ENCODE assay signal across 31 cellular contexts in genomic region chr2:72205546-72205863, GRCh38. TPM values are rescaled to one million over a fixed set of nuclear protein-coding genes. Genes with fewer than 3 reads are reported as not detected.
DNase-seq lines count a peak whose midpoint lies in the region; ATAC-seq and TF ChIP-seq lines count a peak whose summit lies in the region.
"Had no signal": no experiment of that assay in that cellular context is flagged by ENCODE, and none has a peak within 500 bp of the region (broad histone marks: within the 10 kb centered on the region; RNA-seq: fewer than 3 reads in every experiment).

No MANE protein-coding gene starts in this region.

- H3K27ac Mint-ChIP-seq in activated CD4-positive, alpha-beta T cell treated with anti-CD3 and anti-CD28 coated beads, Interleukin-2, amount 10 ng/mL, durations not matched to agents 7 days and 5 days: no peak overlapping the region
- H3K27ac Mint-ChIP-seq: activated CD8-positive, alpha-beta memory T cell treated with anti-CD3 and anti-CD28 coated beads, Interleukin-2, amount 10 ng/mL, durations not matched to agents 7 days and 5 days; activated naive CD4-positive, alpha-beta T cell treated with anti-CD3 and anti-CD28 coated beads for 36 hours; CD4-positive, alpha-beta memory T cell; neural progenitor cell; WTC11 had no signal

- H3K9me3 ChIP-seq in breast epithelium: no peaks in the 10 kb centered on the region
- no peaks in the 10 kb centered on the region for H3K9me3 ChIP-seq in mammary epithelial cell (replicated peaks; ENCODE audit: insufficient read depth, low read length)
- H3K9me3 ChIP-seq in right atrium auricular region: no peaks in the 10 kb centered on the region
- H3K9me3 ChIP-seq in muscle layer of colon (ENCODE audit: low read length): no peaks in the 10 kb centered on the region
- no peaks in the 10 kb centered on the region for H3K9me3 ChIP-seq in transverse colon
- H3K9me3 ChIP-seq: adrenal gland, thoracic aorta had no signal

- dilution Hi-C loops in mammary epithelial cell (cut with HindIII; ENCODE audit: low sequenced_read_pairs): no loop called here

- no peaks in the 10 kb centered on the region for H3K79me2 ChIP-seq in mammary epithelial cell (ENCODE audit: insufficient read depth, low read length)

- H3K4me3 ChIP-seq in breast epithelium (no peak overlapping the region), mammary epithelial cell (replicated peaks in 1 of 3; ENCODE audit: insufficient read depth in 1 of 3, low read depth in 2 of 3, low read length in 3 of 3) (no peak overlapping the region), right atrium auricular region (no peak overlapping the region), muscle layer of colon (ENCODE audit: low read depth in 1 of 2, low read length in 2 of 2) (no peak overlapping the region), transverse colon (no peak overlapping the region)
- H3K4me3 ChIP-seq: adrenal gland, GM12878, GM23248, neural progenitor cell, thoracic aorta had no signal

- H3K36me3 ChIP-seq in breast epithelium: no peaks in the 10 kb centered on the region
- no peaks in the 10 kb centered on the region for H3K36me3 ChIP-seq in mammary epithelial cell (ENCODE audit: insufficient read depth, low read length)
- no peaks in the 10 kb centered on the region for H3K36me3 ChIP-seq in right atrium auricular region
- no peaks in the 10 kb centered on the region for H3K36me3 ChIP-seq in muscle layer of colon (ENCODE audit: insufficient read depth, low read length)
- H3K36me3 ChIP-seq in transverse colon: no peaks in the 10 kb centered on the region
- H3K36me3 ChIP-seq: adrenal gland, neural progenitor cell, thoracic aorta had no signal

- DNase-seq in breast epithelium (ENCODE audit: low spot score in 2 of 2): no peak
- DNase-seq in mammary epithelial cell: no peak
- DNase-seq in right atrium auricular region (ENCODE audit: low spot score): no peak
- peak; percentile 64 for DNase-seq in transverse colon
- DNase-seq in activated effector memory CD4-positive, alpha-beta T cell treated with Interleukin-2 at 50 U/mL for 16 hours: no peak
- no peak for DNase-seq in activated CD4-positive, alpha-beta T cell treated with anti-CD3 and anti-CD28 coated beads, Interleukin-2, amount 10 ng/mL, durations not matched to agents 7 days and 5 days
- DNase-seq: 8988T; activated CD8-positive, alpha-beta memory T cell treated with anti-CD3 and anti-CD28 coated beads, Interleukin-2, amount 10 ng/mL, durations not matched to agents 7 days and 5 days; activated naive CD4-positive, alpha-beta T cell treated with anti-CD3 and anti-CD28 coated beads for 36 hours; adrenal gland; AML-193; CD4-positive, alpha-beta memory T cell; effector memory CD4-positive, alpha-beta T cell; EL; NCI-H1694 treated with DMSO at 0.1 percent for 48 hours; NCI-H2171 treated with DMSO at 0.1 percent for 48 hours; NCI-H524 treated with DMSO at 0.1 percent for 48 hours; PC-3; posterior cingulate gyrus; SHP77 treated with DMSO at 0.1 percent for 48 hours; stimulated activated naive CD8-positive, alpha-beta T cell treated with anti-CD3 and anti-CD28 coated beads, Interleukin-15, Interleukin-2, amounts not matched to agents 100 U/mL and 50 U/mL, for 24 hours; SW 1271; T-helper 9 cell had no signal

- TF ChIP-seq CTCF in breast epithelium (IDR thresholded peaks at IDR 0.05) (no peak), mammary epithelial cell (conservative IDR thresholded peaks at IDR 0.05 in 1 of 2, IDR thresholded peaks at IDR 0.05 in 1 of 2; ENCODE audit: extremely low read depth in 1 of 2, insufficient read depth in 1 of 2, low read depth in 1 of 2, low read length in 2 of 2) (no peak), right atrium auricular region (IDR thresholded peaks at IDR 0.05) (no peak), transverse colon (IDR thresholded peaks at IDR 0.05) (no peak)

- H3K36me3 Mint-ChIP-seq in activated CD4-positive, alpha-beta T cell treated with anti-CD3 and anti-CD28 coated beads, Interleukin-2, amount 10 ng/mL, durations not matched to agents 7 days and 5 days (ENCODE audit: low read depth): no peaks in the 10 kb centered on the region
- H3K36me3 Mint-ChIP-seq: activated CD8-positive, alpha-beta memory T cell treated with anti-CD3 and anti-CD28 coated beads, Interleukin-2, amount 10 ng/mL, durations not matched to agents 7 days and 5 days; brain; CD4-positive, alpha-beta memory T cell; neural progenitor cell; WTC11 had no signal

- H3K4me2 ChIP-seq in mammary epithelial cell (ENCODE audit: insufficient read depth, low read depth, low read length): no peak overlapping the region
- H3K4me2 ChIP-seq: neural progenitor cell had no signal

- POLR2A ChIA-PET in activated CD4-positive, alpha-beta T cell treated with anti-CD3 and anti-CD28 coated beads, Interleukin-2, amount 10 ng/mL, durations not matched to agents 7 days and 5 days (lab: Charles Lee): no interaction called here

- no peak overlapping the region for H3K4me3 Mint-ChIP-seq in activated CD4-positive, alpha-beta T cell treated with anti-CD3 and anti-CD28 coated beads, Interleukin-2, amount 10 ng/mL, durations not matched to agents 7 days and 5 days
- H3K4me3 Mint-ChIP-seq: activated CD8-positive, alpha-beta memory T cell treated with anti-CD3 and anti-CD28 coated beads, Interleukin-2, amount 10 ng/mL, durations not matched to agents 7 days and 5 days; activated naive CD4-positive, alpha-beta T cell treated with anti-CD3 and anti-CD28 coated beads for 36 hours; brain; CD4-positive, alpha-beta memory T cell; neural progenitor cell; WTC11 had no signal

- CTCF ChIA-PET in mammary epithelial cell (lab: Charles Lee; ENCODE audit: low non-redundant PET): no interaction called here
- CTCF ChIA-PET in activated CD4-positive, alpha-beta T cell treated with anti-CD3 and anti-CD28 coated beads, Interleukin-2, amount 10 ng/mL, durations not matched to agents 7 days and 5 days (lab: Charles Lee): no interaction called here

- TF ChIP-seq POLR2A in breast epithelium (IDR thresholded peaks at IDR 0.05) (no peak), transverse colon (IDR thresholded peaks at IDR 0.05) (no peak)

- H3K27me3 ChIP-seq in breast epithelium (no peaks in the 10 kb centered on the region), mammary epithelial cell (ENCODE audit: insufficient read depth, low read length) (no peaks in the 10 kb centered on the region), right atrium auricular region (no peaks in the 10 kb centered on the region), muscle layer of colon (ENCODE audit: control insufficient read depth in 1 of 2, insufficient read depth in 2 of 2, low read length in 2 of 2) (no peaks in the 10 kb centered on the region), transverse colon (no peaks in the 10 kb centered on the region)
- H3K27me3 ChIP-seq: adrenal gland, neural progenitor cell had no signal

- no peaks in the 10 kb centered on the region for H3K9me3 Mint-ChIP-seq in activated CD4-positive, alpha-beta T cell treated with anti-CD3 and anti-CD28 coated beads, Interleukin-2, amount 10 ng/mL, durations not matched to agents 7 days and 5 days
- H3K9me3 Mint-ChIP-seq: activated naive CD4-positive, alpha-beta T cell treated with anti-CD3 and anti-CD28 coated beads for 36 hours; brain; CD4-positive, alpha-beta memory T cell; neural progenitor cell; WTC11 had no signal

- H3K4me1 ChIP-seq in breast epithelium (peaks cover 0 to 16% of the 10 kb centered on the region in 2 donors), mammary epithelial cell (ENCODE audit: insufficient read depth, low read length) (peaks cover 11% of the 10 kb centered on the region), right atrium auricular region (peaks cover 0 to 31% of the 10 kb centered on the region in 2 donors), muscle layer of colon (ENCODE audit: insufficient read depth, low read length) (peaks cover 22% of the 10 kb centered on the region), transverse colon (peaks cover 12 to 38% (median 22%) of the 10 kb centered on the region in 4 donors)
- H3K4me1 ChIP-seq: neural progenitor cell had no signal

- ATAC-seq in GM19397 (IDR thresholded peaks at IDR 0.05; ENCODE audit: unreplicated experiment): no peak
- ATAC-seq: activated CD8-positive, alpha-beta memory T cell treated with anti-CD3 and anti-CD28 coated beads, Interleukin-2, amount 10 ng/mL, durations not matched to agents 7 days and 5 days; GM12878; PC-3; stimulated activated naive CD8-positive, alpha-beta T cell treated with anti-CD3 and anti-CD28 coated beads, Interleukin-15, Interleukin-2, amounts not matched to agents 100 U/mL and 50 U/mL, for 24 hours; WTC11 had no signal

- no TSS peak for BruUV-seq in mammary epithelial cell (replicated peaks; lab: Mats Ljungman, UMichigan)

- no peaks in the 10 kb centered on the region for H3K4me1 Mint-ChIP-seq in activated CD4-positive, alpha-beta T cell treated with anti-CD3 and anti-CD28 coated beads, Interleukin-2, amount 10 ng/mL, durations not matched to agents 7 days and 5 days
- H3K4me1 Mint-ChIP-seq: CD4-positive, alpha-beta memory T cell; neural progenitor cell had no signal

- no peak overlapping the region for H2AFZ ChIP-seq in mammary epithelial cell (ENCODE audit: low read depth, low read length)
- H2AFZ ChIP-seq: GM23248, neural progenitor cell had no signal

- H4K20me1 ChIP-seq in mammary epithelial cell (ENCODE audit: insufficient read depth, low read length): no peaks in the 10 kb centered on the region

- peak overlapping the region; percentile 64 to 69 for H3K27ac ChIP-seq in breast epithelium
- no peak overlapping the region for H3K27ac ChIP-seq in mammary epithelial cell (ENCODE audit: insufficient read depth, low read depth, low read length)
- peak overlapping the region; percentile 47 to 49 for H3K27ac ChIP-seq in right atrium auricular region
- peak overlapping the region; percentile 1 for H3K27ac ChIP-seq in muscle layer of colon (ENCODE audit: low read depth, low read length)
- peak overlapping the region; percentile 65 to 75 (median 68) for H3K27ac ChIP-seq in transverse colon
- H3K27ac ChIP-seq: GM23248, neural progenitor cell, thoracic aorta had no signal

- in situ Hi-C loops in mammary epithelial cell (cut with MboI; ENCODE audit: low sequenced_read_pairs in 2 of 2): no loop called here
- in situ Hi-C loops in transverse colon (cut with MboI; ENCODE audit: low pct_ligation_motif_present in 1 of 4, low pct_unique_long_range_greater_than_20kb in 1 of 4, low sequenced_read_pairs in 3 of 4): no loop called here

- H3K9ac ChIP-seq in mammary epithelial cell (ENCODE audit: insufficient read depth, low read length) (no peak overlapping the region), muscle layer of colon (ENCODE audit: low read length) (no peak overlapping the region)
- H3K9ac ChIP-seq: GM23248, neural progenitor cell had no signal

- intact Hi-C loops in breast epithelium (cut with DNase I; ENCODE audit: low total_unique reads) (no loop called here), mammary epithelial cell (cut with micrococcal nuclease) (no loop called here), transverse colon (cut with DNase I; ENCODE audit: low total_unique reads) (no loop called here)

- H3K27me3 Mint-ChIP-seq in activated CD4-positive, alpha-beta T cell treated with anti-CD3 and anti-CD28 coated beads, Interleukin-2, amount 10 ng/mL, durations not matched to agents 7 days and 5 days: no peaks in the 10 kb centered on the region
- H3K27me3 Mint-ChIP-seq: activated CD8-positive, alpha-beta memory T cell treated with anti-CD3 and anti-CD28 coated beads, Interleukin-2, amount 10 ng/mL, durations not matched to agents 7 days and 5 days; brain; CD4-positive, alpha-beta memory T cell had no signal

- TF ChIP-seq EP300 in transverse colon (IDR thresholded peaks at IDR 0.05; ENCODE audit: low read depth): no peak

- 35% methylated on average over 3 of the region's 3 CpGs for WGBS in mammary epithelial cell (ENCODE audit: low coverage, missing lambda C conversion rate)
- 34 to 47% methylated on average over 2 to 3 of the region's 3 CpGs for WGBS in transverse colon (ENCODE audit: low coverage in 1 of 2), 2 donors

RNA-seq across cellular contexts. Expression of gene CYP26B1, which starts 57.8 kb away (rescaled TPM):
- 10 to 100 TPM in 1 of 3 donors, 1 to 10 TPM in 2; 3.8 to 41.6 (median 3.9) TPM for total RNA-seq in breast epithelium
- total RNA-seq in mammary epithelial cell: 1 to 10 TPM in 1 of 2 donors, under 1 TPM in 1; 0.50 to 8.6 TPM
- polyA plus RNA-seq in mammary epithelial cell: 1.6 TPM
- 3.3 TPM for polyA minus RNA-seq in mammary epithelial cell
- 10 to 100 TPM in 1 of 2 donors, 1 to 10 TPM in 1; 2.5 to 12.8 TPM for total RNA-seq in right atrium auricular region
- 1 to 10 TPM in 3 of 4 donors, not detected in 1; 1.5 to 5.2 (median 2.4) TPM for total RNA-seq in transverse colon
- total RNA-seq in activated CD4-positive, alpha-beta T cell treated with anti-CD3 and anti-CD28 coated beads, Interleukin-2, amount 10 ng/mL, durations not matched to agents 7 days and 5 days: not detected
- total RNA-seq: activated CD8-positive, alpha-beta memory T cell treated with anti-CD3 and anti-CD28 coated beads, Interleukin-2, amount 10 ng/mL, durations not matched to agents 7 days and 5 days; activated naive CD4-positive, alpha-beta T cell treated with anti-CD3 and anti-CD28 coated beads for 36 hours; CD4-positive, alpha-beta memory T cell; GM12878 had no signal
- polyA plus RNA-seq: CD4-positive, alpha-beta memory T cell; GM12878 had no signal
